ENCODE assay signal across 21 cellular contexts in genomic region chr15:69524296-69524695, GRCh38.
DNase-seq lines count a peak whose midpoint lies in the region; ATAC-seq and FAIRE-seq lines count a peak whose summit lies in the region.
"Had no signal": no experiment of that assay in that cellular context is flagged by ENCODE, and none has a peak within 500 bp of the region (broad histone marks: within the 10 kb centered on the region; RNA-seq: fewer than 3 reads in every experiment).

No MANE protein-coding gene starts in this region.

- H3K9me3 ChIP-seq in small intestine (ENCODE audit: control insufficient read depth, low read depth) = no peaks in the 10 kb centered on the region
- H3K9me3 ChIP-seq: neutrophil had no signal

- no peak overlapping the region for H3K4me3 ChIP-seq in small intestine (ENCODE audit: low read depth in 1 of 2, low read length in 2 of 2)
- H3K4me3 ChIP-seq: cardiac muscle cell, GM23248, heart right ventricle, tibial artery had no signal

- peaks cover 0 to 2% of the 10 kb centered on the region in 2 donors for H3K4me1 ChIP-seq in small intestine (ENCODE audit: control insufficient read depth in 2 of 2, insufficient read depth in 1 of 2, low read depth in 1 of 2, low read length in 1 of 2)
- H3K4me1 ChIP-seq: heart right ventricle, tibial artery had no signal

- no peaks in the 10 kb centered on the region for H3K27me3 ChIP-seq in small intestine (ENCODE audit: control insufficient read depth in 2 of 2, insufficient read depth in 2 of 2, low read length in 2 of 2)
- H3K27me3 ChIP-seq: neutrophil, tibial artery had no signal

- no peak for ATAC-seq in HG03469 (IDR thresholded peaks at IDR 0.05; ENCODE audit: unreplicated experiment)
- ATAC-seq: activated CD8-positive, alpha-beta T cell treated with anti-CD3 and anti-CD28 coated beads, Interleukin-2, amount 10 ng/mL, durations not matched to agents 7 days and 5 days had no signal

- peak; percentile 35 for DNase-seq in NCI-H146 (lab: John Stamatoyannopoulos, UW)
- DNase-seq in NCI-H146 treated with DMSO at 0.1 percent for 48 hours (lab: John Stamatoyannopoulos, UW; ENCODE audit: unreplicated experiment) = no peak
- peak in 6 of 61 donors; percentile 1 to 44 (median 14) for DNase-seq in caudate nucleus (lab: John Stamatoyannopoulos, UW)
- peak; percentile 37 for DNase-seq in midbrain (lab: John Stamatoyannopoulos, UW)
- DNase-seq in small intestine = peak; percentile 91
- no peak for DNase-seq in OCI-M2 (lab: John Stamatoyannopoulos, UW; ENCODE audit: unreplicated experiment)
- no peak for DNase-seq in GM19238 (ENCODE audit: insufficient read length, low spot score)
- DNase-seq: activated CD4-positive, alpha-beta T cell treated with anti-CD3 and anti-CD28 coated beads for 1 hour; activated CD8-positive, alpha-beta T cell treated with anti-CD3 and anti-CD28 coated beads, Interleukin-2, amount 10 ng/mL, durations not matched to agents 7 days and 5 days; activated naive CD4-positive, alpha-beta T cell treated with anti-CD3 and anti-CD28 coated beads, Interleukin-2, amount 10 ng/mL, durations not matched to agents 7 days and 5 days; DND-41; GM23248; heart right ventricle; NCI-H1105 treated with DMSO at 0.1 percent for 48 hours; NCI-H510A had no signal

- H3K27ac ChIP-seq in caudate nucleus (ENCODE audit: low read depth, low read length) = peak overlapping the region; percentile 46
- peak overlapping the region in 1 of 2 donors; percentile 16 for H3K27ac ChIP-seq in small intestine (ENCODE audit: low read depth in 1 of 2, low read length in 1 of 2)
- H3K27ac ChIP-seq: cardiac muscle cell, GM23248, neutrophil, tibial artery had no signal

- no peaks in the 10 kb centered on the region for H3K36me3 ChIP-seq in small intestine (ENCODE audit: control insufficient read depth in 2 of 2, insufficient read depth in 2 of 2, low read length in 2 of 2)
- H3K36me3 ChIP-seq: cardiac muscle cell, heart right ventricle, neutrophil, tibial artery had no signal

- 19 to 58% (median 30%) methylated on average over 6 of the region's 6 CpGs for WGBS in small intestine, 3 donors

- FAIRE-seq in small intestine (lab: Jason Lieb, UNC) = no peak
- FAIRE-seq: GM12891, HepG2 had no signal

Comparison
In these comparisons a context has a peak if more than half of its experiments do, and no peak if none do; other contexts are left out.
1. DNase-seq: peak in NCI-H146 (single experiment), midbrain (single experiment) and small intestine (single experiment); none in NCI-H146 treated with DMSO at 0.1 percent for 48 hours (single experiment), OCI-M2 (single experiment) and GM19238 (single experiment).